Comparison of ENCODE assay signal across 1 cellular context in genomic region chr5:167861134-167861930, GRCh38.
TF ChIP-seq lines count a peak whose summit lies in the region.

No MANE protein-coding gene starts in this region.

TF ChIP-seq in HepG2, 621 proteins besides CTCF, POLR2A, EP300 and RAD21 (continued from another document):
- TF ChIP-seq REST (IDR thresholded peaks at IDR 0.05; ENCODE audit: borderline replicate concordance in 1 of 2, low read depth in 1 of 2, low read length in 2 of 2), result peak; percentile 71 to 94
- TF ChIP-seq SP2 (CRISPR knock-in tag; IDR thresholded peaks at IDR 0.05), result no peak
- no peak for TF ChIP-seq PCBP2 (optimal IDR thresholded peaks at IDR 0.05; ENCODE audit: low read depth, low read length, poor library complexity, severe bottlenecking)
- TF ChIP-seq ATF4 (CRISPR knock-in tag; IDR thresholded peaks at IDR 0.05), result no peak
- TF ChIP-seq RBM39 (IDR thresholded peaks at IDR 0.05; ENCODE audit: low read depth, low read length, poor library complexity, severe bottlenecking), result no peak
- TF ChIP-seq SNAPC4 (CRISPR knock-in tag; IDR thresholded peaks at IDR 0.05), result no peak
- TF ChIP-seq CREB1 (IDR thresholded peaks at IDR 0.05), result no peak
- no peak for TF ChIP-seq CREB1 (CRISPR knock-in tag; IDR thresholded peaks at IDR 0.05)
- TF ChIP-seq ZNF282 (IDR thresholded peaks at IDR 0.05; ENCODE audit: partially characterized antibody), result no peak
- no peak for TF ChIP-seq ZZZ3 (CRISPR knock-in tag; IDR thresholded peaks at IDR 0.05; ENCODE audit: borderline replicate concordance)
